Comparison of ENCODE assay signal across 16 cellular contexts in genomic region chr5:31770157-31770556, GRCh38.
A peak's percentile ranks its signal among the peaks of the same experiment; 100 is the strongest.
DNase-seq lines count a peak whose midpoint lies in the region; ATAC-seq and TF ChIP-seq lines count a peak whose summit lies in the region.
"Had no signal": no experiment of that assay in that cellular context is flagged by ENCODE, and none has a peak within 500 bp of the region (broad histone marks: within the 10 kb centered on the region; RNA-seq: fewer than 3 reads in every experiment).

No MANE protein-coding gene starts in this region.

- no peak for TF ChIP-seq CTCF in neural progenitor cell (IDR thresholded peaks at IDR 0.05)
- TF ChIP-seq CTCF in breast epithelium (IDR thresholded peaks at IDR 0.05), result no peak

- H3K27ac ChIP-seq in HUES48 (ENCODE audit: low read depth, low read length) (peak overlapping the region; percentile 36), neural progenitor cell (no peak overlapping the region), breast epithelium (no peak overlapping the region)
- H3K27ac ChIP-seq: C4-2B had no signal

- ATAC-seq in T-helper 17 cell, result no peak
- no peak for ATAC-seq in HG02759 (IDR thresholded peaks at IDR 0.05; ENCODE audit: unreplicated experiment)

- H3K9ac ChIP-seq in HUES48 (ENCODE audit: low read depth, low read length), result no peak overlapping the region
- no peak overlapping the region for H3K9ac ChIP-seq in neural progenitor cell

- H3K36me3 ChIP-seq in HUES48 (ENCODE audit: control insufficient read depth, insufficient read depth, low read length) (no peaks in the 10 kb centered on the region), neural progenitor cell (no peaks in the 10 kb centered on the region), breast epithelium (no peaks in the 10 kb centered on the region)

- H3K9me3 ChIP-seq in HUES48 (ENCODE audit: control insufficient read depth, insufficient read depth, low read length) (no peaks in the 10 kb centered on the region), T-helper 17 cell (ENCODE audit: control insufficient read depth, low read length, poor library complexity, severe bottlenecking) (no peaks in the 10 kb centered on the region), neural progenitor cell (ENCODE audit: low read depth) (no peaks in the 10 kb centered on the region), breast epithelium (no peaks in the 10 kb centered on the region)

- H3K4me1 Mint-ChIP-seq in T-helper 17 cell (peaks cover 11% of the 10 kb centered on the region), neural progenitor cell (peaks cover 11% of the 10 kb centered on the region)

- peaks cover 7% of the 10 kb centered on the region for H3K9me3 Mint-ChIP-seq in neural progenitor cell
- H3K9me3 Mint-ChIP-seq: HFFc6 had no signal

- H3K36me3 Mint-ChIP-seq in T-helper 17 cell (ENCODE audit: low read depth), result peaks cover 4% of the 10 kb centered on the region
- no peaks in the 10 kb centered on the region for H3K36me3 Mint-ChIP-seq in neural progenitor cell

- DNase-seq in T-helper 17 cell, result no peak
- DNase-seq in iPS-NIHi11 (ENCODE audit: low spot score), result peak; percentile 76
- DNase-seq in neural progenitor cell (ENCODE audit: low spot score), result peak; percentile 25
- DNase-seq in NCI-H128 (lab: John Stamatoyannopoulos, UW; ENCODE audit: unreplicated experiment), result no peak
- no peak for DNase-seq in breast epithelium (ENCODE audit: low spot score in 2 of 2)
- DNase-seq: ACHN, HFFc6, NCI-H1092 treated with DMSO at 0.1 percent for 48 hours, NCI-H1694, NCI-H2107, NCI-H510A, NCI-H748 treated with DMSO at 0.1 percent for 48 hours, OCI-M1 had no signal

- H3K4me1 ChIP-seq in HUES48 (ENCODE audit: control insufficient read depth, insufficient read depth, low read length), result peaks cover 19% of the 10 kb centered on the region
- peaks cover 14% of the 10 kb centered on the region for H3K4me1 ChIP-seq in neural progenitor cell
- H3K4me1 ChIP-seq in breast epithelium, result no peaks in the 10 kb centered on the region

- H3K4me3 Mint-ChIP-seq in T-helper 17 cell (peak overlapping the region; percentile 15), neural progenitor cell (no peak overlapping the region)
- H3K4me3 Mint-ChIP-seq: HFFc6 had no signal

- intact Hi-C loops in breast epithelium (cut with DNase I; ENCODE audit: low total_unique reads), result no loop called here

- H3K27me3 Mint-ChIP-seq in T-helper 17 cell (peaks cover 10% of the 10 kb centered on the region), neural progenitor cell (ENCODE audit: insufficient read depth, low read depth) (peaks cover 3% of the 10 kb centered on the region)

- no peaks in the 10 kb centered on the region for H4K20me1 ChIP-seq in neural progenitor cell (ENCODE audit: low read depth)

- no peak overlapping the region for H3K4me3 ChIP-seq in HUES48 (ENCODE audit: low read depth, low read length)
- no peak overlapping the region for H3K4me3 ChIP-seq in neural progenitor cell
- no peak overlapping the region for H3K4me3 ChIP-seq in breast epithelium

- peak overlapping the region; percentile 42 for H3K4me2 ChIP-seq in neural progenitor cell

- peaks cover 6% of the 10 kb centered on the region for H3F3A ChIP-seq in neural progenitor cell (ENCODE audit: low read depth)

- TF ChIP-seq POLR2A in breast epithelium (IDR thresholded peaks at IDR 0.05), result no peak

- H3K79me2 ChIP-seq in neural progenitor cell (ENCODE audit: low read depth), result no peaks in the 10 kb centered on the region

- H3K27ac Mint-ChIP-seq in T-helper 17 cell (peak overlapping the region; percentile 49), neural progenitor cell (no peak overlapping the region)
- H3K27ac Mint-ChIP-seq: HFFc6 had no signal

- H3K27me3 ChIP-seq in HUES48 (ENCODE audit: control insufficient read depth, insufficient read depth, low read length) (no peaks in the 10 kb centered on the region), neural progenitor cell (no peaks in the 10 kb centered on the region), breast epithelium (no peaks in the 10 kb centered on the region)

- peak overlapping the region; percentile 68 for H2AFZ ChIP-seq in neural progenitor cell (replicated peaks)

Comparison
In these comparisons a context has a peak if more than half of its experiments do, and no peak if none do; other contexts are left out.
1. DNase-seq: peak in iPS-NIHi11 (single experiment) and neural progenitor cell (single experiment); none in T-helper 17 cell (0 of 3), NCI-H128 (single experiment) and breast epithelium (0 of 2).